ENCODE assay signal across 1 cellular context in the genomic region with DNA sequence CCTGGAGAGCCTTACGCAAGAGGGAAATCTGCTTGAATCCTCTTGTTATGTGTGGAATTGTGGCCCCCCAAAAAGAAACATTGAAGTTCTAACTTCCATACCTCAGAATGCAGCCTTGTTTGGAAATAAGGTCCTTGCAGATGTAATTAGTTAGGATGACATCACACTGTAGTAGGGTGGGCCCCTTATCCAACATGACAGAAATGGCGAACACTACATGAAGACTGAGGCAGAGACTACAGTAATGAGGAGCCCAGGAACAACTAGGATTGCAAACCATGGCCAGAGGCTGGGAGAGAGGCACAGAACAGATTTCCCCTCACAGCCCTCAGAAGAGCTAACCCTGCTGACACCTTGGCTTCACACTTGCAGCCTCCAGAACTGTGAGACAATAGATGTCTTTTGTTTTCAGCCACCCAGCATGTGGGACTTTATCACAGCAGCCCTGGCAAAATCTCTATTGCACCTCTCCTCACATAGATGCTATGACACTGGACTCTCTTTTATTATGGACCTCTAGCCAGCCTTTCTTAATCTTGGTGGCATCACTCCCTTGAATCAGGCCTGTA.
TF ChIP-seq lines count a peak whose summit lies in the region.

No MANE protein-coding gene starts in this region.

TF ChIP-seq in GM23338, 12 proteins besides CTCF, POLR2A, EP300 and RAD21:
- TF ChIP-seq, protein P1, sequence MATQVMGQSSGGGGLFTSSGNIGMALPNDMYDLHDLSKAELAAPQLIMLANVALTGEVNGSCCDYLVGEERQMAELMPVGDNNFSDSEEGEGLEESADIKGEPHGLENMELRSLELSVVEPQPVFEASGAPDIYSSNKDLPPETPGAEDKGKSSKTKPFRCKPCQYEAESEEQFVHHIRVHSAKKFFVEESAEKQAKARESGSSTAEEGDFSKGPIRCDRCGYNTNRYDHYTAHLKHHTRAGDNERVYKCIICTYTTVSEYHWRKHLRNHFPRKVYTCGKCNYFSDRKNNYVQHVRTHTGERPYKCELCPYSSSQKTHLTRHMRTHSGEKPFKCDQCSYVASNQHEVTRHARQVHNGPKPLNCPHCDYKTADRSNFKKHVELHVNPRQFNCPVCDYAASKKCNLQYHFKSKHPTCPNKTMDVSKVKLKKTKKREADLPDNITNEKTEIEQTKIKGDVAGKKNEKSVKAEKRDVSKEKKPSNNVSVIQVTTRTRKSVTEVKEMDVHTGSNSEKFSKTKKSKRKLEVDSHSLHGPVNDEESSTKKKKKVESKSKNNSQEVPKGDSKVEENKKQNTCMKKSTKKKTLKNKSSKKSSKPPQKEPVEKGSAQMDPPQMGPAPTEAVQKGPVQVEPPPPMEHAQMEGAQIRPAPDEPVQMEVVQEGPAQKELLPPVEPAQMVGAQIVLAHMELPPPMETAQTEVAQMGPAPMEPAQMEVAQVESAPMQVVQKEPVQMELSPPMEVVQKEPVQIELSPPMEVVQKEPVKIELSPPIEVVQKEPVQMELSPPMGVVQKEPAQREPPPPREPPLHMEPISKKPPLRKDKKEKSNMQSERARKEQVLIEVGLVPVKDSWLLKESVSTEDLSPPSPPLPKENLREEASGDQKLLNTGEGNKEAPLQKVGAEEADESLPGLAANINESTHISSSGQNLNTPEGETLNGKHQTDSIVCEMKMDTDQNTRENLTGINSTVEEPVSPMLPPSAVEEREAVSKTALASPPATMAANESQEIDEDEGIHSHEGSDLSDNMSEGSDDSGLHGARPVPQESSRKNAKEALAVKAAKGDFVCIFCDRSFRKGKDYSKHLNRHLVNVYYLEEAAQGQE (IDR thresholded peaks at IDR 0.05; ENCODE audit: unreplicated experiment), result no peak
- TF ChIP-seq, protein P2, sequence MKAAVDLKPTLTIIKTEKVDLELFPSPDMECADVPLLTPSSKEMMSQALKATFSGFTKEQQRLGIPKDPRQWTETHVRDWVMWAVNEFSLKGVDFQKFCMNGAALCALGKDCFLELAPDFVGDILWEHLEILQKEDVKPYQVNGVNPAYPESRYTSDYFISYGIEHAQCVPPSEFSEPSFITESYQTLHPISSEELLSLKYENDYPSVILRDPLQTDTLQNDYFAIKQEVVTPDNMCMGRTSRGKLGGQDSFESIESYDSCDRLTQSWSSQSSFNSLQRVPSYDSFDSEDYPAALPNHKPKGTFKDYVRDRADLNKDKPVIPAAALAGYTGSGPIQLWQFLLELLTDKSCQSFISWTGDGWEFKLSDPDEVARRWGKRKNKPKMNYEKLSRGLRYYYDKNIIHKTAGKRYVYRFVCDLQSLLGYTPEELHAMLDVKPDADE (IDR thresholded peaks at IDR 0.05), result no peak
- no peak for TF ChIP-seq JUNB (IDR thresholded peaks at IDR 0.05; ENCODE audit: unreplicated experiment)
- no peak for TF ChIP-seq ZNF331 (CRISPR knock-in tag; IDR thresholded peaks at IDR 0.05; ENCODE audit: low read depth)
- TF ChIP-seq STAT1 (IDR thresholded peaks at IDR 0.05; ENCODE audit: unreplicated experiment), result no peak
- no peak for TF ChIP-seq ZNF114 (CRISPR knock-in tag; IDR thresholded peaks at IDR 0.05)
- TF ChIP-seq ZNF462 (CRISPR knock-in tag; IDR thresholded peaks at IDR 0.05), result no peak
- no peak for TF ChIP-seq EZH2phosphoT487 (IDR thresholded peaks at IDR 0.05; ENCODE audit: unreplicated experiment)
- TF ChIP-seq POLR2AphosphoS5 (IDR thresholded peaks at IDR 0.05; ENCODE audit: low read depth), result no peak
- no peak for TF ChIP-seq EZH2 (IDR thresholded peaks at IDR 0.05; ENCODE audit: low read depth, unreplicated experiment)
- TF ChIP-seq CREB1 (CRISPR knock-in tag; IDR thresholded peaks at IDR 0.05; ENCODE audit: low read depth), result no peak
- TF ChIP-seq NANOG (IDR thresholded peaks at IDR 0.05; ENCODE audit: borderline replicate concordance), result no peak
